ENCODE assay signal across 1 cellular context in the genomic region with DNA sequence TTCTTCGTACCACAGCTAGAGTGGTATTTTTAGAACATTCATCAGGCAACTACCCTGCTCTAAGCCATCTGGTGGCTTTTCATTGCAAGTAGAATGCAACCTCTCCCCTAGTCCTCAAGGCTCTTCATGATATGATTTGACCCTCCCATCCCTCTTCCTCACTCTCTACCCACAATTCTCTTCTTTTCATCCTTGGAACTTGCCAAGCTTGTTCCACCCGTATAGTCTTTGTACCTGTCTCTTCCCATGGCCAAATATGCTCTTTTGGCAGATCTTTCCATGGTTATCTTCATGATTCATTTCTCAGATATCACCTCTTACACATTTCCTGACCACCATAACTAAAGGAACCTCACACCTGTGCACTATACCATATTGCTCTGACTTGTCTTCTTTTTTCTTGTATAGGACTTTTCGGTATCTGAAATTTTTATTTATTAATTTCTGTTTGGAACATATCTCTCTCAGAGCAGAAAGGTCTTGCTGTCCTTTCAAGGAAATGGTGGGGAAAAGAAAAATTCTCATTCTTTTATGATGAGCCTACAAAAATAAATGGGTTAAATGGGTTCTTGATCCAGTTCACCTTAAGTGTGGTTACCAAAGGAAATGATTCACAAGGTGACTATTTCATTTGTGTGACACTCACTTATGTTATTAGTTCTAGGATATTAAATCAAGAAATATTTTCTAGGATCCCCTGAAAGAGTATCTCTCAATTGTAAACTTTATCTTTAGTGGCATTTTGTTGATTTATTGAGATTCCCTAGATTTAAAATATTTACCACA.
TF ChIP-seq lines count a peak whose summit lies in the region.

No MANE protein-coding gene starts in this region.

TF ChIP-seq in HCT116, 20 proteins besides CTCF, POLR2A, EP300 and RAD21:
- TF ChIP-seq EZH2 (IDR thresholded peaks at IDR 0.05) = no peak
- no peak for TF ChIP-seq YY1 (IDR thresholded peaks at IDR 0.05; ENCODE audit: extremely low read depth, insufficient replicate concordance, low read depth, low read length)
- no peak for TF ChIP-seq TCF7L2 (IDR thresholded peaks at IDR 0.05; ENCODE audit: borderline replicate concordance, extremely low read depth, insufficient read depth, insufficient read length)
- TF ChIP-seq FOSL1 (IDR thresholded peaks at IDR 0.05; ENCODE audit: low read depth) = peak; percentile 41; the same call in 1 of the 2 replicates
- TF ChIP-seq, protein P1, sequence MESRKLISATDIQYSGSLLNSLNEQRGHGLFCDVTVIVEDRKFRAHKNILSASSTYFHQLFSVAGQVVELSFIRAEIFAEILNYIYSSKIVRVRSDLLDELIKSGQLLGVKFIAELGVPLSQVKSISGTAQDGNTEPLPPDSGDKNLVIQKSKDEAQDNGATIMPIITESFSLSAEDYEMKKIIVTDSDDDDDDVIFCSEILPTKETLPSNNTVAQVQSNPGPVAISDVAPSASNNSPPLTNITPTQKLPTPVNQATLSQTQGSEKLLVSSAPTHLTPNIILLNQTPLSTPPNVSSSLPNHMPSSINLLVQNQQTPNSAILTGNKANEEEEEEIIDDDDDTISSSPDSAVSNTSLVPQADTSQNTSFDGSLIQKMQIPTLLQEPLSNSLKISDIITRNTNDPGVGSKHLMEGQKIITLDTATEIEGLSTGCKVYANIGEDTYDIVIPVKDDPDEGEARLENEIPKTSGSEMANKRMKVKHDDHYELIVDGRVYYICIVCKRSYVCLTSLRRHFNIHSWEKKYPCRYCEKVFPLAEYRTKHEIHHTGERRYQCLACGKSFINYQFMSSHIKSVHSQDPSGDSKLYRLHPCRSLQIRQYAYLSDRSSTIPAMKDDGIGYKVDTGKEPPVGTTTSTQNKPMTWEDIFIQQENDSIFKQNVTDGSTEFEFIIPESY (IDR thresholded peaks at IDR 0.05; ENCODE audit: extremely low read depth, insufficient replicate concordance, low read length) = no peak
- no peak for TF ChIP-seq ZFX (IDR thresholded peaks at IDR 0.05)
- TF ChIP-seq SRF (IDR thresholded peaks at IDR 0.05; ENCODE audit: low read depth) = peak; percentile 71
- TF ChIP-seq SP1 (IDR thresholded peaks at IDR 0.05; ENCODE audit: low read depth) = peak; percentile 51
- no peak for TF ChIP-seq ZNF274 (IDR thresholded peaks at IDR 0.05; ENCODE audit: low read depth, low read length)
- no peak for TF ChIP-seq ELF1 (IDR thresholded peaks at IDR 0.05; ENCODE audit: borderline replicate concordance, low read depth)
- peak; percentile 46; the same call in 1 of the 2 replicates for TF ChIP-seq JUND (IDR thresholded peaks at IDR 0.05)
- TF ChIP-seq, protein P2, sequence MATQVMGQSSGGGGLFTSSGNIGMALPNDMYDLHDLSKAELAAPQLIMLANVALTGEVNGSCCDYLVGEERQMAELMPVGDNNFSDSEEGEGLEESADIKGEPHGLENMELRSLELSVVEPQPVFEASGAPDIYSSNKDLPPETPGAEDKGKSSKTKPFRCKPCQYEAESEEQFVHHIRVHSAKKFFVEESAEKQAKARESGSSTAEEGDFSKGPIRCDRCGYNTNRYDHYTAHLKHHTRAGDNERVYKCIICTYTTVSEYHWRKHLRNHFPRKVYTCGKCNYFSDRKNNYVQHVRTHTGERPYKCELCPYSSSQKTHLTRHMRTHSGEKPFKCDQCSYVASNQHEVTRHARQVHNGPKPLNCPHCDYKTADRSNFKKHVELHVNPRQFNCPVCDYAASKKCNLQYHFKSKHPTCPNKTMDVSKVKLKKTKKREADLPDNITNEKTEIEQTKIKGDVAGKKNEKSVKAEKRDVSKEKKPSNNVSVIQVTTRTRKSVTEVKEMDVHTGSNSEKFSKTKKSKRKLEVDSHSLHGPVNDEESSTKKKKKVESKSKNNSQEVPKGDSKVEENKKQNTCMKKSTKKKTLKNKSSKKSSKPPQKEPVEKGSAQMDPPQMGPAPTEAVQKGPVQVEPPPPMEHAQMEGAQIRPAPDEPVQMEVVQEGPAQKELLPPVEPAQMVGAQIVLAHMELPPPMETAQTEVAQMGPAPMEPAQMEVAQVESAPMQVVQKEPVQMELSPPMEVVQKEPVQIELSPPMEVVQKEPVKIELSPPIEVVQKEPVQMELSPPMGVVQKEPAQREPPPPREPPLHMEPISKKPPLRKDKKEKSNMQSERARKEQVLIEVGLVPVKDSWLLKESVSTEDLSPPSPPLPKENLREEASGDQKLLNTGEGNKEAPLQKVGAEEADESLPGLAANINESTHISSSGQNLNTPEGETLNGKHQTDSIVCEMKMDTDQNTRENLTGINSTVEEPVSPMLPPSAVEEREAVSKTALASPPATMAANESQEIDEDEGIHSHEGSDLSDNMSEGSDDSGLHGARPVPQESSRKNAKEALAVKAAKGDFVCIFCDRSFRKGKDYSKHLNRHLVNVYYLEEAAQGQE (IDR thresholded peaks at IDR 0.05; ENCODE audit: low read depth) = no peak
- TF ChIP-seq CEBPB (IDR thresholded peaks at IDR 0.05; ENCODE audit: low read depth) = peak; percentile 41; the same call in 1 of the 2 replicates
- TF ChIP-seq SIN3A (IDR thresholded peaks at IDR 0.05; ENCODE audit: low read depth) = peak; percentile 39; the same call in 1 of the 2 replicates
- TF ChIP-seq CBX3 (IDR thresholded peaks at IDR 0.05; ENCODE audit: low read depth) = peak; percentile 52; the same call in 1 of the 2 replicates
